8 cellular contexts compared by ENCODE assay signal in genomic region chr1:35269989-35270289, GRCh38. TPM values are rescaled to one million over a fixed set of nuclear protein-coding genes. Genes with fewer than 3 reads are reported as not detected.
DNase-seq lines count a peak whose midpoint lies in the region; ATAC-seq and TF ChIP-seq lines count a peak whose summit lies in the region.

No MANE protein-coding gene starts in this region.

- peaks cover 4% of the 10 kb centered on the region; the same call in 1 of the 2 replicates for H3K36me3 ChIP-seq in HUES6 (ENCODE audit: control insufficient read depth, insufficient read depth, low read length)
- H3K36me3 ChIP-seq in naive thymus-derived CD4-positive, alpha-beta T cell (ENCODE audit: control insufficient read depth in 2 of 3, insufficient read depth in 3 of 3, low read length in 3 of 3) = peaks cover 0 to 3% (median 0%) of the 10 kb centered on the region in 3 experiments

- peak overlapping the region; percentile 78 to 98 (median 90) for H3K4me3 Mint-ChIP-seq in naive thymus-derived CD4-positive, alpha-beta T cell

- H3K9me3 ChIP-seq in AG04450 (ENCODE audit: control insufficient read depth, insufficient read depth, low read length) (no peaks in the 10 kb centered on the region), HUES6 (ENCODE audit: control insufficient read depth, insufficient read depth, low read depth, low read length) (no peaks in the 10 kb centered on the region)
- H3K9me3 ChIP-seq in naive thymus-derived CD4-positive, alpha-beta T cell (ENCODE audit: control insufficient read depth in 2 of 3, low read length in 3 of 3) = no peaks in the 10 kb centered on the region

- H3K9me3 Mint-ChIP-seq in naive thymus-derived CD4-positive, alpha-beta T cell = peaks cover 0 to 7% (median 0%) of the 10 kb centered on the region in 11 donors

- H3K4me1 Mint-ChIP-seq in naive thymus-derived CD4-positive, alpha-beta T cell = peaks cover 22 to 54% (median 43%) of the 10 kb centered on the region in 7 donors

- peak overlapping the region; percentile 86 for H3K9ac ChIP-seq in HUES6 (ENCODE audit: low read length)

- peaks cover 10% of the 10 kb centered on the region; the same call in 1 of the 2 replicates for H3K4me1 ChIP-seq in HUES6 (ENCODE audit: control insufficient read depth, insufficient read depth, low read length)
- peaks cover 6 to 20% of the 10 kb centered on the region in 2 donors for H3K4me1 ChIP-seq in naive thymus-derived CD4-positive, alpha-beta T cell (ENCODE audit: control insufficient read depth in 2 of 2, insufficient read depth in 2 of 2, low read length in 2 of 2)

- H3K27me3 ChIP-seq in AG04450 (ENCODE audit: control insufficient read depth, insufficient read depth, low read length) (no peaks in the 10 kb centered on the region), HUES6 (ENCODE audit: control insufficient read depth, insufficient read depth, low read length) (no peaks in the 10 kb centered on the region)
- H3K27me3 ChIP-seq in naive thymus-derived CD4-positive, alpha-beta T cell (ENCODE audit: control insufficient read depth in 2 of 2, insufficient read depth in 2 of 2, low read length in 2 of 2) = no peaks in the 10 kb centered on the region

- intact Hi-C loops in naive thymus-derived CD4-positive, alpha-beta T cell (cut with micrococcal nuclease) = loop anchor here (2.0 to 5.0 kb wide), 3 partner anchors 17 to 238 kb away; partner anchors contain the start of genes ZMYM1 (in 1 of the 2) and ZMYM6 (in 1 of the 2)

- H3K27ac ChIP-seq in AG04450 (ENCODE audit: low read depth, low read length) = no peak overlapping the region
- H3K27ac ChIP-seq in HUES6 (ENCODE audit: low read depth, low read length) = no peak overlapping the region
- H3K27ac ChIP-seq in naive thymus-derived CD4-positive, alpha-beta T cell (ENCODE audit: low read depth, low read length) = peak overlapping the region; percentile 88

- peaks cover 4 to 14% (median 9%) of the 10 kb centered on the region in 5 donors for H3K36me3 Mint-ChIP-seq in naive thymus-derived CD4-positive, alpha-beta T cell

- no peak for ATAC-seq in naive thymus-derived CD4-positive, alpha-beta T cell
- no peak for ATAC-seq in HG03097 (IDR thresholded peaks at IDR 0.05; ENCODE audit: low FRiP score, unreplicated experiment)

- peak overlapping the region; percentile 81 for H3K4me3 ChIP-seq in AG04450 (ENCODE audit: low read depth, low read length)
- H3K4me3 ChIP-seq in HUES6 (ENCODE audit: low read depth, low read length) = peak overlapping the region; percentile 93
- peak overlapping the region; percentile 83 to 93 for H3K4me3 ChIP-seq in cardiac fibroblast (replicated peaks in 1 of 2; ENCODE audit: low read depth in 2 of 2, low read length in 2 of 2)
- peak overlapping the region; percentile 58 for H3K4me3 ChIP-seq in naive thymus-derived CD4-positive, alpha-beta T cell (ENCODE audit: low read length)

- H3K27ac Mint-ChIP-seq in naive thymus-derived CD4-positive, alpha-beta T cell = peak overlapping the region; percentile 19 to 93 (median 82)

- no peak for DNase-seq in AG04450 (ENCODE audit: low read depth, low spot score)
- DNase-seq in cardiac fibroblast (ENCODE audit: low read depth in 2 of 2) = no peak
- no peak for DNase-seq in naive thymus-derived CD4-positive, alpha-beta T cell
- DNase-seq in NCI-H69 (lab: John Stamatoyannopoulos, UW) = no peak
- DNase-seq in C1 segment of cervical spinal cord (lab: John Stamatoyannopoulos, UW) = no peak
- no peak for DNase-seq in midbrain (lab: John Stamatoyannopoulos, UW)

- POLR2A ChIA-PET in AG04450 (lab: Yijun Ruan, JAX) = interaction anchor here (0.6 kb wide), 1 partner anchor 43 kb away, joined by 7 read pairs; no protein-coding TSS in a partner anchor
- POLR2A ChIA-PET in naive thymus-derived CD4-positive, alpha-beta T cell (lab: Charles Lee) = interaction anchor here (1.1 kb wide), 1 partner anchor 13 kb away, joined by 3 read pairs; no protein-coding TSS in a partner anchor

- CTCF ChIA-PET in AG04450 (lab: Charles Lee) = interaction anchor here (1.0 to 1.2 kb wide), 2 partner anchors 48 to 68 kb away, joined by 3 to 5 read pairs; no protein-coding TSS in a partner anchor
- CTCF ChIA-PET in naive thymus-derived CD4-positive, alpha-beta T cell (lab: Charles Lee) = no interaction called here

- peaks cover 0 to 2% (median 0%) of the 10 kb centered on the region in 5 donors for H3K27me3 Mint-ChIP-seq in naive thymus-derived CD4-positive, alpha-beta T cell

- TF ChIP-seq CTCF in AG04450 (IDR thresholded peaks at IDR 0.05; ENCODE audit: low read depth, low read length) (no peak), cardiac fibroblast (IDR thresholded peaks at IDR 0.05; ENCODE audit: low read depth, low read length) (no peak)

RNA-seq across cellular contexts. Expression of gene ZMYM4, which starts 1.4 kb away (rescaled TPM):
- 40.3 and 58.3 TPM in 2 replicates for polyA plus RNA-seq in AG04450 (2011; rRNA removed)
- 54.6 and 86.7 TPM in 2 replicates for polyA minus RNA-seq in AG04450 (2011; rRNA and poly(A)+ RNA removed)
- total RNA-seq in naive thymus-derived CD4-positive, alpha-beta T cell = 10 to 100 TPM; 32.1 to 52.9 (median 45.6) TPM
- 10 to 100 TPM; 28.2 to 32.1 TPM for polyA plus RNA-seq in naive thymus-derived CD4-positive, alpha-beta T cell
